In genomic region chr10:14403359-14403758, GRCh38 we compare ENCODE assay signal across 18 cellular contexts.
DNase-seq lines count a peak whose midpoint lies in the region; TF ChIP-seq lines count a peak whose summit lies in the region.
"Had no signal": no experiment of that assay in that cellular context is flagged by ENCODE, and none has a peak within 500 bp of the region (broad histone marks: within the 10 kb centered on the region; RNA-seq: fewer than 3 reads in every experiment).

No MANE protein-coding gene starts in this region.

- no peak overlapping the region for H2BK15ac ChIP-seq in neuronal stem cell (ENCODE audit: low read length)

- TF ChIP-seq CTCF in VCaP (conservative IDR thresholded peaks at IDR 0.05) (no peak), endothelial cell (IDR thresholded peaks at IDR 0.05; ENCODE audit: unreplicated experiment) (no peak)

- no peak overlapping the region for H4K8ac ChIP-seq in neuronal stem cell (ENCODE audit: low read depth, low read length)

- no peaks in the 10 kb centered on the region for H3K9me3 ChIP-seq in neuronal stem cell (replicated peaks in 1 of 2; ENCODE audit: control insufficient read depth in 2 of 2, insufficient read depth in 1 of 2, low read depth in 1 of 2, low read length in 2 of 2)
- H3K9me3 ChIP-seq: HAP-1 had no signal

- H3K4me3 Mint-ChIP-seq in endothelial cell (ENCODE audit: unreplicated experiment) = no peak overlapping the region
- H3K4me3 Mint-ChIP-seq: B cell, CD14-positive monocyte, GM23338 had no signal

- no CpG with 5 or more reads among the region's 6 CpGs for WGBS in neuronal stem cell (ENCODE audit: extremely low coverage in 2 of 2, insufficient read length in 2 of 2, insufficient replicate concordance in 1 of 2), 2 donors

- H3K18ac ChIP-seq in neuronal stem cell (ENCODE audit: low read length) = no peak overlapping the region

- no peak overlapping the region for H3K4me2 ChIP-seq in neuronal stem cell (ENCODE audit: insufficient read depth, low read length, poor library complexity, severe bottlenecking)
- H3K4me2 ChIP-seq: GM23338 had no signal

- H3K23ac ChIP-seq in neuronal stem cell (ENCODE audit: low read depth, low read length, poor library complexity) = no peak overlapping the region

- H3K14ac ChIP-seq in neuronal stem cell (ENCODE audit: low read length) = no peak overlapping the region

- H3K36me3 Mint-ChIP-seq in endothelial cell (ENCODE audit: low read depth, unreplicated experiment) = no peaks in the 10 kb centered on the region
- H3K36me3 Mint-ChIP-seq: CD14-positive monocyte had no signal

- H2BK12ac ChIP-seq in neuronal stem cell (ENCODE audit: low read length) = no peak overlapping the region

- no peak overlapping the region for H2BK5ac ChIP-seq in neuronal stem cell (ENCODE audit: low read length)

- peak; percentile 64 for DNase-seq in islet precursor cell
- no peak for DNase-seq in neuronal stem cell (ENCODE audit: low spot score)
- no peak for DNase-seq in pons (ENCODE audit: low spot score)
- DNase-seq in HuH-7.5 (ENCODE audit: low spot score) = no peak
- no peak for DNase-seq in endothelial cell (ENCODE audit: low spot score)
- DNase-seq: NCI-H1092 treated with DMSO at 0.1 percent for 48 hours; NCI-H1436 treated with DMSO at 0.1 percent for 48 hours; NCI-H2029; NCI-H226; NCI-H510A treated with DMSO at 0.1 percent for 48 hours; NCI-H774; NK-92 treated with Interleukin-12 subunit alpha and Interleukin-12 subunit beta, amount 100 ng/mL, for 24 hours had no signal

- H2BK120ac ChIP-seq in neuronal stem cell (ENCODE audit: low read depth, low read length) = no peak overlapping the region

- H3K9me3 Mint-ChIP-seq in endothelial cell (ENCODE audit: unreplicated experiment) = no peaks in the 10 kb centered on the region
- H3K9me3 Mint-ChIP-seq: GM23338 had no signal

- H2AK5ac ChIP-seq in neuronal stem cell (ENCODE audit: low read depth, low read length) = no peak overlapping the region

- no peak overlapping the region for H3K27ac Mint-ChIP-seq in endothelial cell (ENCODE audit: unreplicated experiment)
- H3K27ac Mint-ChIP-seq: B cell, CD14-positive monocyte, GM23338 had no signal

- peak overlapping the region; percentile 51 for H2AFZ ChIP-seq in neuronal stem cell (ENCODE audit: low read length)
- H2AFZ ChIP-seq: GM23338 had no signal

- H3K79me1 ChIP-seq in neuronal stem cell (ENCODE audit: low read depth, low read length) = no peaks in the 10 kb centered on the region

- H3K27me3 Mint-ChIP-seq in endothelial cell (ENCODE audit: unreplicated experiment) = no peaks in the 10 kb centered on the region

- no peaks in the 10 kb centered on the region for H3K27me3 ChIP-seq in neuronal stem cell (ENCODE audit: control insufficient read depth in 3 of 3, insufficient read depth in 3 of 3, low read depth in 1 of 3, low read length in 3 of 3)

- no peak overlapping the region for H3K4me3 ChIP-seq in neuronal stem cell (ENCODE audit: low read length in 2 of 2)
- H3K4me3 ChIP-seq: GM23338, HAP-1 had no signal

- peaks cover 10% of the 10 kb centered on the region for H3K4me1 Mint-ChIP-seq in endothelial cell (ENCODE audit: unreplicated experiment)

- no peak overlapping the region for H4K91ac ChIP-seq in neuronal stem cell (ENCODE audit: low read depth, low read length, poor library complexity)

- no peaks in the 10 kb centered on the region for H3K4me1 ChIP-seq in neuronal stem cell (ENCODE audit: control insufficient read depth in 2 of 2, insufficient read depth in 1 of 2, low read depth in 1 of 2, low read length in 2 of 2)
- H3K4me1 ChIP-seq: HAP-1 had no signal

- H3K9ac ChIP-seq in neuronal stem cell (ENCODE audit: low read depth, low read length, poor library complexity) = no peak overlapping the region

- H3K27ac ChIP-seq in VCaP (peak overlapping the region; percentile 96), neuronal stem cell (replicated peaks; ENCODE audit: low read length) (no peak overlapping the region), temporal lobe (ENCODE audit: low read depth, low read length) (peak overlapping the region; percentile 36)

- H3K36me3 ChIP-seq in neuronal stem cell (replicated peaks in 1 of 2; ENCODE audit: control insufficient read depth in 2 of 2, insufficient read depth in 2 of 2, low read length in 2 of 2) = no peaks in the 10 kb centered on the region
- H3K36me3 ChIP-seq: HAP-1 had no signal

- no peak overlapping the region for H3K4ac ChIP-seq in neuronal stem cell (ENCODE audit: low read length)
